In the genomic region with DNA sequence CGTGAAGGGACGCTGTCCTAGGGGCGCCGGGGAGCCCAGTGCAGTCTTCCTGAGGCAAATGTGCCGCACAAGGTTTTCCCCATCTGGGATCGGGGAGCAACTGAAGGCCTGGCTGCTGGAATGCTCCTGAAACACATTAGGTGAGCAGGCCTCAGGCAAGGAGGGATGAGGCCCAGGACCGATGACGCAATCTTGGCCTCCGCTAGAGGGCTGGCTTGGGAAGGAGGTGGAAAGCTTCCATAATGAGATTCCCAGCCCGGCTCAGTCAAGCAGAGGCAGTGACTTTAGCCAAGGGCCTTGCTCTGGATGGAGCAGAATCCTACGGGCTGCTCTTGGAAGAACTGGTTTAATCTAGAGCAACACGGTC, we compare ENCODE assay signal across 10 cellular contexts. TPM values are rescaled to one million over a fixed set of nuclear protein-coding genes. Genes with fewer than 3 reads are reported as not detected.
A peak's percentile ranks its signal among the peaks of the same experiment; 100 is the strongest.
DNase-seq lines count a peak whose midpoint lies in the region; ATAC-seq and TF ChIP-seq lines count a peak whose summit lies in the region.
"Had no signal": no experiment of that assay in that cellular context is flagged by ENCODE, and none has a peak within 500 bp of the region (broad histone marks: within the 10 kb centered on the region; RNA-seq: fewer than 3 reads in every experiment).

No MANE protein-coding gene starts in this region.

- H3K36me3 ChIP-seq in SK-N-SH (replicated peaks in 1 of 2; ENCODE audit: control insufficient read depth in 1 of 2, insufficient read depth in 2 of 2, low read length in 1 of 2) = no peaks in the 10 kb centered on the region
- no peaks in the 10 kb centered on the region for H3K36me3 ChIP-seq in esophagus muscularis mucosa
- H3K36me3 ChIP-seq in mesenchymal stem cell (ENCODE audit: control insufficient read depth in 1 of 2, insufficient read depth in 2 of 2, low read depth in 1 of 2, low read length in 2 of 2) = no peaks in the 10 kb centered on the region
- no peaks in the 10 kb centered on the region for H3K36me3 ChIP-seq in uterus

- H2BK15ac ChIP-seq in mesenchymal stem cell (ENCODE audit: low read depth, poor library complexity, severe bottlenecking) = peak overlapping the region; percentile 1

- no peak overlapping the region for H3K4me3 ChIP-seq in SK-N-SH (ENCODE audit: low read depth in 2 of 2, low read length in 1 of 2)
- H3K4me3 ChIP-seq in esophagus muscularis mucosa = no peak overlapping the region
- H3K4me3 ChIP-seq in mesenchymal stem cell (ENCODE audit: insufficient read depth in 1 of 2, low read depth in 1 of 2, low read length in 2 of 2) = no peak overlapping the region
- no peak overlapping the region for H3K4me3 ChIP-seq in uterus

- WGBS in SK-N-SH (ENCODE audit: low lambda C conversion rate) = 91% methylated on average over 10 of the region's 12 CpGs
- WGBS in esophagus muscularis mucosa = 56% methylated on average over 10 of the region's 12 CpGs
- WGBS in mesenchymal stem cell = 62% methylated on average over 12 of the region's 12 CpGs

- H4K20me1 ChIP-seq in SK-N-SH (ENCODE audit: insufficient read depth) = no peaks in the 10 kb centered on the region

- POLR2A ChIA-PET in SK-N-SH (lab: Yijun Ruan, JAX) = no interaction called here

- H2BK12ac ChIP-seq in mesenchymal stem cell (ENCODE audit: low read length in 2 of 2) = peak overlapping the region in 1 of 2 experiments; percentile 23

- no peak overlapping the region for H3K4me2 ChIP-seq in SK-N-SH
- no peak overlapping the region for H3K4me2 ChIP-seq in mesenchymal stem cell (ENCODE audit: low read length, poor library complexity, severe bottlenecking)

- H3K9ac ChIP-seq in SK-N-SH (no peak overlapping the region), mesenchymal stem cell (ENCODE audit: low read length) (peak overlapping the region; percentile 59)

- no peak overlapping the region for H4K8ac ChIP-seq in mesenchymal stem cell (ENCODE audit: low read length)

- ATAC-seq in SK-N-SH treated with all-trans-retinoic acid at 6 μM for 48 hours = no peak; the same call in 2 of the 3 replicates

- no peak overlapping the region for H3K23ac ChIP-seq in mesenchymal stem cell (ENCODE audit: low read length in 2 of 2)

- no peak overlapping the region for H3K18ac ChIP-seq in mesenchymal stem cell (ENCODE audit: low read depth in 1 of 2, low read length in 2 of 2)

- intact Hi-C loops in esophagus muscularis mucosa (cut with DNase I) (no loop called here), uterus (cut with DNase I; ENCODE audit: low total_unique reads) (no loop called here)

- H3K27ac ChIP-seq in SK-N-SH (ENCODE audit: low read depth in 2 of 2, low read length in 1 of 2) (no peak overlapping the region), esophagus muscularis mucosa (replicated peaks in 1 of 4) (peak overlapping the region; percentile 77 to 85 (median 84)), mesenchymal stem cell (ENCODE audit: low read length, poor library complexity, severe bottlenecking) (no peak overlapping the region), uterus (peak overlapping the region; percentile 77 to 85)

- H2BK5ac ChIP-seq in mesenchymal stem cell (ENCODE audit: low read depth, low read length, poor library complexity, severe bottlenecking) = no peak overlapping the region

- TF ChIP-seq RAD21 in SK-N-SH (IDR thresholded peaks at IDR 0.05; ENCODE audit: low read length) = no peak

- peaks cover 0 to 18% of the 10 kb centered on the region in 2 experiments; a peak in 1 of 4 replicates for H3K4me1 ChIP-seq in SK-N-SH (ENCODE audit: control insufficient read depth in 1 of 2, insufficient read depth in 2 of 2, low read depth in 1 of 2, low read length in 1 of 2)
- H3K4me1 ChIP-seq in esophagus muscularis mucosa = peaks cover 13 to 33% (median 29%) of the 10 kb centered on the region in 4 donors
- peaks cover 20% of the 10 kb centered on the region for H3K4me1 ChIP-seq in mesenchymal stem cell (ENCODE audit: control insufficient read depth, insufficient read depth, low read depth, low read length)
- H3K4me1 ChIP-seq in uterus = no peaks in the 10 kb centered on the region

- TF ChIP-seq CTCF in SK-N-SH (IDR thresholded peaks at IDR 0.05) (no peak), esophagus muscularis mucosa (IDR thresholded peaks at IDR 0.05) (peak in 1 of 3 experiments; percentile 13), uterus (IDR thresholded peaks at IDR 0.05) (peak in 2 of 4 experiments; percentile 7 to 18)

- peaks cover 8% of the 10 kb centered on the region; the same call in 1 of the 2 replicates for H3K27me3 ChIP-seq in SK-N-SH (ENCODE audit: insufficient read depth)
- no peaks in the 10 kb centered on the region for H3K27me3 ChIP-seq in esophagus muscularis mucosa
- H3K27me3 ChIP-seq in mesenchymal stem cell (ENCODE audit: control insufficient read depth in 1 of 2, insufficient read depth in 1 of 2, low read length in 2 of 2) = peaks cover 9 to 22% of the 10 kb centered on the region in 2 experiments
- H3K27me3 ChIP-seq in uterus = no peaks in the 10 kb centered on the region

- H3F3A ChIP-seq in SK-N-SH (replicated peaks; ENCODE audit: insufficient read depth) = no peaks in the 10 kb centered on the region

- H3K14ac ChIP-seq in mesenchymal stem cell (ENCODE audit: low read length in 2 of 2) = no peak overlapping the region

- no peaks in the 10 kb centered on the region for H3K9me2 ChIP-seq in SK-N-SH

- no peak for TF ChIP-seq POLR2A in esophagus muscularis mucosa (IDR thresholded peaks at IDR 0.05; ENCODE audit: low read depth)
- no peak for TF ChIP-seq POLR2A in uterus (IDR thresholded peaks at IDR 0.05)

- no peaks in the 10 kb centered on the region for H3K79me1 ChIP-seq in mesenchymal stem cell (replicated peaks; ENCODE audit: low read length, poor library complexity, severe bottlenecking)

- H2AK5ac ChIP-seq in mesenchymal stem cell (ENCODE audit: low read length, severe bottlenecking) = no peak overlapping the region

- no peak overlapping the region for H4K91ac ChIP-seq in mesenchymal stem cell (ENCODE audit: low read length)

- DNase-seq in SK-N-SH (no peak), esophagus muscularis mucosa (ENCODE audit: extremely low spot score) (no peak), mesenchymal stem cell (peak; percentile 61), uterus (peak; percentile 91 to 92), activated T-cell treated with anti-CD3 and anti-CD28 coated beads for 4 hours (no peak)
- DNase-seq in stimulated activated naive CD4-positive, alpha-beta T cell (lab: John Stamatoyannopoulos, UW) = no peak
- no peak for DNase-seq in activated CD4-positive, alpha-beta T cell treated with anti-CD3 and anti-CD28 coated beads, Interleukin-2, amount 50 U/mL, for 1 hour
- DNase-seq: effector memory CD4-positive, alpha-beta T cell had no signal

- no peak overlapping the region for H3K4ac ChIP-seq in mesenchymal stem cell (ENCODE audit: low read depth in 1 of 2, low read length in 2 of 2)

- no peak overlapping the region for H2BK120ac ChIP-seq in mesenchymal stem cell (ENCODE audit: low read depth, low read length)

- H2AFZ ChIP-seq in SK-N-SH (ENCODE audit: low read depth) (no peak overlapping the region), mesenchymal stem cell (ENCODE audit: low read depth, low read length) (no peak overlapping the region)

- H3K9me3 ChIP-seq in SK-N-SH (no peaks in the 10 kb centered on the region), esophagus muscularis mucosa (no peaks in the 10 kb centered on the region), mesenchymal stem cell (ENCODE audit: control insufficient read depth, low read length) (no peaks in the 10 kb centered on the region), uterus (no peaks in the 10 kb centered on the region)

- CTCF ChIA-PET in SK-N-SH (lab: Yijun Ruan, JAX) = interaction anchor here (1.0 to 3.4 kb wide), 4 partner anchors 11 to 89 kb away, joined by 3 to 17 read pairs (median 4); no protein-coding TSS in a partner anchor

- no peaks in the 10 kb centered on the region for H3K79me2 ChIP-seq in SK-N-SH (ENCODE audit: insufficient read depth)

- no peak for TF ChIP-seq EP300 in SK-N-SH (IDR thresholded peaks at IDR 0.05; ENCODE audit: borderline replicate concordance in 1 of 2, low read depth in 1 of 2, low read length in 1 of 2)
- no peak for TF ChIP-seq EP300 in esophagus muscularis mucosa (IDR thresholded peaks at IDR 0.05)

TF ChIP-seq in SK-N-SH treated with all-trans-retinoic acid at 6 μM for 48 hours, 23 proteins besides CTCF, POLR2A, EP300 and RAD21 (continues in another document):
- TF ChIP-seq ZFP30 (CRISPR knock-in tag; IDR thresholded peaks at IDR 0.05) (no peak), ZNF8 (CRISPR knock-in tag; IDR thresholded peaks at IDR 0.05) (no peak)

TF ChIP-seq in SK-N-SH, 30 proteins besides CTCF, POLR2A, EP300 and RAD21 (continues in another document):
- TF ChIP-seq USF1 (IDR thresholded peaks at IDR 0.05; ENCODE audit: borderline replicate concordance, low read depth) = no peak
- TF ChIP-seq EZH2phosphoT487 (IDR thresholded peaks at IDR 0.05; ENCODE audit: borderline replicate concordance, low read depth) = no peak
- TF ChIP-seq SIN3A (IDR thresholded peaks at IDR 0.05; ENCODE audit: borderline replicate concordance, low read depth, low read length) = no peak
- TF ChIP-seq USF2 (IDR thresholded peaks at IDR 0.05; ENCODE audit: borderline replicate concordance, low read depth, low read length) = no peak
- no peak for TF ChIP-seq YY1 (IDR thresholded peaks at IDR 0.05; ENCODE audit: low read depth)
- TF ChIP-seq CHD2 (IDR thresholded peaks at IDR 0.05; ENCODE audit: low read length, partially characterized antibody) = no peak
- TF ChIP-seq JUND (IDR thresholded peaks at IDR 0.05) = no peak
- TF ChIP-seq MXI1 (IDR thresholded peaks at IDR 0.05; ENCODE audit: low read depth, low read length) = no peak
- TF ChIP-seq TCF12 (IDR thresholded peaks at IDR 0.05) = no peak
- no peak for TF ChIP-seq FOSL2 (IDR thresholded peaks at IDR 0.05; ENCODE audit: borderline replicate concordance, low read depth)

RNA-seq across cellular contexts. Expression of gene CPN2, which starts 50.8 kb away (rescaled TPM):
- polyA plus RNA-seq in SK-N-SH (2012; rRNA removed) = not detected in 2 replicates
- not detected in 2 replicates for polyA plus RNA-seq in SK-N-SH (2012; cell fraction: cytosol; rRNA removed)
- not detected in 2 replicates for polyA plus RNA-seq in SK-N-SH (2012; cell fraction: nucleus; rRNA removed)
- total RNA-seq in esophagus muscularis mucosa (not detected), uterus (under 1 TPM in 1 of 4 donors, not detected in 3; 0.15 TPM)
- polyA plus RNA-seq in mesenchymal stem cell (2013, experiment 1 of 2) = not detected
- not detected for polyA plus RNA-seq in mesenchymal stem cell (2013, experiment 2 of 2)
- total RNA-seq: A172 had no signal

Comparison
In these comparisons a context has a peak if more than half of its experiments do, and no peak if none do; other contexts are left out.
1. DNase-seq: peak in mesenchymal stem cell (single experiment) and uterus (2 of 2); none in SK-N-SH (single experiment), esophagus muscularis mucosa (single experiment), stimulated activated naive CD4-positive, alpha-beta T cell (0 of 6), activated T-cell treated with anti-CD3 and anti-CD28 coated beads for 4 hours (single experiment) and activated CD4-positive, alpha-beta T cell treated with anti-CD3 and anti-CD28 coated beads, Interleukin-2, amount 50 U/mL, for 1 hour (single experiment).
2. H3K27ac ChIP-seq: peak in esophagus muscularis mucosa (4 of 4) and uterus (2 of 2); none in SK-N-SH (0 of 2) and mesenchymal stem cell (single experiment).